1 cellular context compared by ENCODE assay signal in genomic region chr5:34820593-34820992, GRCh38.
TF ChIP-seq lines count a peak whose summit lies in the region.

No MANE protein-coding gene starts in this region.

TF ChIP-seq in WTC11, 78 proteins besides CTCF, POLR2A, EP300 and RAD21 (continued from another document):
- TF ChIP-seq E2F1 (CRISPR knock-in tag; IDR thresholded peaks at IDR 0.05) (no peak), CBFB (CRISPR knock-in tag; IDR thresholded peaks at IDR 0.05; ENCODE audit: low read depth) (no peak), ZNF121 (CRISPR knock-in tag; IDR thresholded peaks at IDR 0.05) (no peak), SP1 (CRISPR knock-in tag; conservative IDR thresholded peaks at IDR 0.05) (no peak), CREB1 (CRISPR knock-in tag; IDR thresholded peaks at IDR 0.05) (no peak), ESRRA (CRISPR knock-in tag; IDR thresholded peaks at IDR 0.05; ENCODE audit: borderline replicate concordance) (no peak), MAX (CRISPR knock-in tag; IDR thresholded peaks at IDR 0.05) (no peak), NFE2L1 (CRISPR knock-in tag; IDR thresholded peaks at IDR 0.05) (no peak), SOX15 (CRISPR knock-in tag; IDR thresholded peaks at IDR 0.05) (no peak), ARID4B (CRISPR knock-in tag; IDR thresholded peaks at IDR 0.05; ENCODE audit: borderline replicate concordance) (no peak), JAZF1 (CRISPR knock-in tag; IDR thresholded peaks at IDR 0.05) (no peak), KAT7 (CRISPR knock-in tag; IDR thresholded peaks at IDR 0.05; ENCODE audit: borderline replicate concordance) (no peak), GTF2I (CRISPR knock-in tag; conservative IDR thresholded peaks at IDR 0.05) (no peak), ZNF416 (CRISPR knock-in tag; IDR thresholded peaks at IDR 0.05) (no peak)
